Comparison of ENCODE assay signal across 8 cellular contexts in the genomic region with DNA sequence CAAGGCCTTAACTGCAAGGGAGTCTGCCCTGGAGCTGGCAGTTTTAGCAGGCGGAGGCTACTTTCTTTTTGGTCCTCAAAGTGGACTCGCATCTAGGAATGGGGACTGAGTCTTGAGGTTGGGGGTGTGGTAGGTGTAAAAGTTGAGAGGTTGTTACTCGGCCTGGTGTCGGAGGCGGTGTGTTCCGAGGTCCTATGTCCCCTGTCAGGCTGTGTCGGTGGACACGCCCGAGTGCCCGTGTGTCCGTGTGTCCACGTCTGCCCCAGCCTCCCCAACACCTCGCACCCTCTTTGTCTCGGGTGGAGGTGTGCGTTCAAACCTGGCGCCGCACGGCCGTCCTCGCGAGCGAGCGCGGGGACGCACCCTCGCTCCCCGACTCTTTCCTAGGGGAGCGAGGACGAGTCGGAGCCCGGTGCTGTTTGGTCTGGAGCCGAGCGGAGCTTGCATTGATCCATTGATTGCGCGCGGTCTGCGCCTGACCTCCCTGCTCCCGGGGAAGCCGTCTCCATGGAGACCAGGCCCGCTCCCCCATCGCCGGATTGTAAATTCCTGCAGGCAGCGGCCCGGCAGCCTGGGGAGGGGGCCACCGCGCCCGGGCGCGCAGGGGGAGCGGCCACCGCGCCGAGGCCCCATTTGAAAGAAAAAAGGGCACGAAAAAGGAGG. TPM values are rescaled to one million over a fixed set of nuclear protein-coding genes. Genes with fewer than 3 reads are reported as not detected.
A peak's percentile ranks its signal among the peaks of the same experiment; 100 is the strongest.
DNase-seq lines count a peak whose midpoint lies in the region; ATAC-seq lines count a peak whose summit lies in the region.

No MANE protein-coding gene starts in this region.

- DNase-seq in NCI-H1105 treated with DMSO at 0.1 percent for 48 hours (lab: John Stamatoyannopoulos, UW) (peak; percentile 14), NCI-H1105 (lab: John Stamatoyannopoulos, UW) (no peak), glomerular visceral epithelial cell (ENCODE audit: extremely low spot score) (no peak)
- no peak for DNase-seq in activated CD4-positive, alpha-beta memory T cell treated with anti-CD3 and anti-CD28 coated beads, Interleukin-2, amount 10 ng/mL, durations not matched to agents 7 days and 5 days

- peak overlapping the region; percentile 68 for H3K4me3 ChIP-seq in iPS-20b (ENCODE audit: low read length)

- H3K27me3 Mint-ChIP-seq in activated CD4-positive, alpha-beta memory T cell treated with anti-CD3 and anti-CD28 coated beads, Interleukin-2, amount 10 ng/mL, durations not matched to agents 7 days and 5 days, result peaks cover 77% of the 10 kb centered on the region
- H3K27me3 Mint-ChIP-seq in stimulated activated memory B cell treated with anti-CD40 and anti-IgM and Interleukin-4, amounts not matched to agents 10 μg/mL and 1 μg/mL and 100 μg/mL, for 72 hours, result peaks cover 74% of the 10 kb centered on the region

- H3K4me3 Mint-ChIP-seq in activated CD4-positive, alpha-beta memory T cell treated with anti-CD3 and anti-CD28 coated beads, Interleukin-2, amount 10 ng/mL, durations not matched to agents 7 days and 5 days, result peak overlapping the region; percentile 49
- H3K4me3 Mint-ChIP-seq in stimulated activated memory B cell treated with anti-CD40 and anti-IgM and Interleukin-4, amounts not matched to agents 10 μg/mL and 1 μg/mL and 100 μg/mL, for 72 hours, result peak overlapping the region; percentile 54

- peaks cover 6% of the 10 kb centered on the region for H3K4me1 Mint-ChIP-seq in activated CD4-positive, alpha-beta memory T cell treated with anti-CD3 and anti-CD28 coated beads, Interleukin-2, amount 10 ng/mL, durations not matched to agents 7 days and 5 days
- peaks cover 16% of the 10 kb centered on the region for H3K4me1 Mint-ChIP-seq in stimulated activated memory B cell treated with anti-CD40 and anti-IgM and Interleukin-4, amounts not matched to agents 10 μg/mL and 1 μg/mL and 100 μg/mL, for 72 hours

- CTCF ChIA-PET in activated CD4-positive, alpha-beta memory T cell treated with anti-CD3 and anti-CD28 coated beads, Interleukin-2, amount 10 ng/mL, durations not matched to agents 7 days and 5 days (lab: Charles Lee), result interaction anchor here (1.8 kb wide), 1 partner anchor 28 kb away, joined by 4 read pairs; no protein-coding TSS in a partner anchor

- H3K9ac ChIP-seq in iPS-20b (ENCODE audit: low read depth, low read length), result peak overlapping the region; percentile 50; the same call in 1 of the 2 replicates

- POLR2A ChIA-PET in activated CD4-positive, alpha-beta memory T cell treated with anti-CD3 and anti-CD28 coated beads, Interleukin-2, amount 10 ng/mL, durations not matched to agents 7 days and 5 days (lab: Charles Lee), result interaction anchor here (0.8 to 1.4 kb wide), 2 partner anchors 15 to 540 kb away, joined by 3 to 4 read pairs; no protein-coding TSS in a partner anchor

- no peaks in the 10 kb centered on the region for H3K36me3 ChIP-seq in iPS-20b (ENCODE audit: insufficient read depth, low read depth, low read length)

- H3K27ac Mint-ChIP-seq in activated CD4-positive, alpha-beta memory T cell treated with anti-CD3 and anti-CD28 coated beads, Interleukin-2, amount 10 ng/mL, durations not matched to agents 7 days and 5 days, result no peak overlapping the region
- H3K27ac Mint-ChIP-seq in stimulated activated memory B cell treated with anti-CD40 and anti-IgM and Interleukin-4, amounts not matched to agents 10 μg/mL and 1 μg/mL and 100 μg/mL, for 72 hours, result no peak overlapping the region

- H3K27me3 ChIP-seq in iPS-20b (ENCODE audit: insufficient read depth, low read length), result peaks cover 88% of the 10 kb centered on the region

- no peaks in the 10 kb centered on the region for H3K36me3 Mint-ChIP-seq in activated CD4-positive, alpha-beta memory T cell treated with anti-CD3 and anti-CD28 coated beads, Interleukin-2, amount 10 ng/mL, durations not matched to agents 7 days and 5 days (ENCODE audit: low read depth)
- no peaks in the 10 kb centered on the region for H3K36me3 Mint-ChIP-seq in stimulated activated memory B cell treated with anti-CD40 and anti-IgM and Interleukin-4, amounts not matched to agents 10 μg/mL and 1 μg/mL and 100 μg/mL, for 72 hours

- peaks cover 38% of the 10 kb centered on the region for H3K4me1 ChIP-seq in iPS-20b (ENCODE audit: insufficient read depth, low read length)

- H3K9me3 Mint-ChIP-seq in activated CD4-positive, alpha-beta memory T cell treated with anti-CD3 and anti-CD28 coated beads, Interleukin-2, amount 10 ng/mL, durations not matched to agents 7 days and 5 days, result no peaks in the 10 kb centered on the region
- no peaks in the 10 kb centered on the region for H3K9me3 Mint-ChIP-seq in stimulated activated memory B cell treated with anti-CD40 and anti-IgM and Interleukin-4, amounts not matched to agents 10 μg/mL and 1 μg/mL and 100 μg/mL, for 72 hours

- H3K27ac ChIP-seq in iPS-20b (ENCODE audit: low read length), result no peak overlapping the region

- no peak for ATAC-seq in stimulated activated memory B cell treated with anti-CD40 and anti-IgM and Interleukin-4, amounts not matched to agents 10 μg/mL and 1 μg/mL and 100 μg/mL, for 72 hours
- no peak for ATAC-seq in GM18517 (IDR thresholded peaks at IDR 0.05; ENCODE audit: unreplicated experiment)
- no peak for ATAC-seq in HG03280 (IDR thresholded peaks at IDR 0.05; ENCODE audit: unreplicated experiment)

- no peaks in the 10 kb centered on the region for H3K9me3 ChIP-seq in iPS-20b (ENCODE audit: insufficient read depth, low read depth, low read length)

RNA-seq across cellular contexts. Expression of a gene that starts 0.5 kb away (rescaled TPM):
- total RNA-seq in activated CD4-positive, alpha-beta memory T cell treated with anti-CD3 and anti-CD28 coated beads, Interleukin-2, amount 10 ng/mL, durations not matched to agents 7 days and 5 days, result not detected

RNA-seq across cellular contexts. Expression of a gene that starts 46.2 kb away (rescaled TPM):
- 10 to 100 TPM; 42.6 to 42.7 TPM for total RNA-seq in activated CD4-positive, alpha-beta memory T cell treated with anti-CD3 and anti-CD28 coated beads, Interleukin-2, amount 10 ng/mL, durations not matched to agents 7 days and 5 days
